In genomic region chr13:113291129-113291528, GRCh38 we compare ENCODE assay signal across 11 cellular contexts.
"Had no signal": no experiment of that assay in that cellular context is flagged by ENCODE, and none has a peak within 500 bp of the region (broad histone marks: within the 10 kb centered on the region; RNA-seq: fewer than 3 reads in every experiment).

No MANE protein-coding gene starts in this region.

- DNase-seq: activated CD4-positive, alpha-beta T cell treated with anti-CD3 and anti-CD28 coated beads, Interleukin-2, amount 10 ng/mL, durations not matched to agents 7 days and 5 days; activated CD4-positive, CD25-positive, alpha-beta regulatory T cell; activated naive CD4-positive, alpha-beta T cell; activated T-cell treated with anti-CD3 and anti-CD28 coated beads, Interleukin-2, amount 50 U/mL, for 4 hours; effector CD4-positive, alpha-beta T cell; left ventricle myocardium inferior; testis had no signal

- ATAC-seq: activated T-cell treated with anti-CD3 and anti-CD28 coated beads, Interleukin-2, amount 50 U/mL, for 4 hours; stimulated activated memory B cell treated with anti-CD40 and anti-IgM and Interleukin-4, amounts not matched to agents 10 μg/mL and 1 μg/mL and 100 μg/mL, for 72 hours had no signal

- H3K36me3 ChIP-seq: left ventricle myocardium inferior, right atrium auricular region had no signal

- H3K27ac Mint-ChIP-seq: activated CD4-positive, alpha-beta T cell treated with anti-CD3 and anti-CD28 coated beads, Interleukin-2, amount 10 ng/mL, durations not matched to agents 7 days and 5 days; memory B cell; stimulated activated memory B cell treated with anti-CD40 and anti-IgM and Interleukin-4, amounts not matched to agents 10 μg/mL and 1 μg/mL and 100 μg/mL, for 72 hours had no signal

- H3K9me3 Mint-ChIP-seq: activated CD4-positive, alpha-beta T cell treated with anti-CD3 and anti-CD28 coated beads, Interleukin-2, amount 10 ng/mL, durations not matched to agents 7 days and 5 days; activated T-cell treated with anti-CD3 and anti-CD28 coated beads, Interleukin-2, amount 50 U/mL, for 4 hours had no signal

- H3K9me3 ChIP-seq: left ventricle myocardium inferior, right atrium auricular region, testis had no signal

- H3K4me3 ChIP-seq: testis had no signal

- H3K4me3 Mint-ChIP-seq: stimulated activated memory B cell treated with anti-CD40 and anti-IgM and Interleukin-4, amounts not matched to agents 10 μg/mL and 1 μg/mL and 100 μg/mL, for 72 hours had no signal

- H3K27ac ChIP-seq: coronary artery, left ventricle myocardium inferior, right atrium auricular region, testis had no signal

- H3K36me3 Mint-ChIP-seq: memory B cell; stimulated activated memory B cell treated with anti-CD40 and anti-IgM and Interleukin-4, amounts not matched to agents 10 μg/mL and 1 μg/mL and 100 μg/mL, for 72 hours had no signal

- H3K27me3 ChIP-seq: right atrium auricular region, testis had no signal
